In the genomic region with DNA sequence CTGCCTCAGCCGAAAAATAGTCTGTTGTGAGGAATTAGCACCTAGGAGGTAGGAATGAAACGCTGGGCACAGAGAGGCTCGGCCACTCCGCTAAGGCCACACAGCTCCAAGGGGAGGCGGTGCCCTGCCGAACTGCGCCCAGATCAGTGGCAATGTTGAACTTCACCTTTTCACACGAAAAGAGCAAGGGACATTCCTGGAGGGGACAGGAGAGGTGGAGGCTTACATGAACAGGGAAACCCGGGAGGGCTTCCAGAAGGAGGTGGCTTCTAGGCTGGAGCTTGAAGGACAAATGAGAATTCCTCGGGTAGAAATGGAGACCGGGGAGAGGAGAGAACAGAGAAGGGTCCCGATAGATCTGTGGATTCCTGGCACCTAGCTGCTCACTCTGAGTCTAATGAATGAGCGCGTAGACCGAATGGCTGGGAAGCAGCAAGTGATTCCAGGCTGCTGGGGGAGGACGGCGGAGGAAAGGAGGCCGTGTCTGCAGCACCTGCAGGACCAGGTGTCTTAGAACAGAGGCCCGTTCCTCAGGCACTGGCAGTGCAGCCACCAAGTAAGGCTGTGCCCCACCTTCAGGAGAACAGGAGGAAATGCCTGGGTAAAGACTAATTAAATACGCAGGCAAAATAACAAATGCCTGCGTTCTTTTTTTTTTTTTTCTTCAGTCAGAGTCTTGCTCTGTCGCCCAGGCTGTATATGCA, we compare ENCODE assay signal across 8 cellular contexts. TPM values are rescaled to one million over a fixed set of nuclear protein-coding genes. Genes with fewer than 3 reads are reported as not detected.
A peak's percentile ranks its signal among the peaks of the same experiment; 100 is the strongest.
DNase-seq lines count a peak whose midpoint lies in the region; TF ChIP-seq lines count a peak whose summit lies in the region.

No MANE protein-coding gene starts in this region.

- peak overlapping the region; percentile 80 for H2AFZ ChIP-seq in GM23248

- peak overlapping the region; percentile 80 for H3K4me2 ChIP-seq in GM23248 (ENCODE audit: unreplicated experiment)

- no peak for TF ChIP-seq EP300 in stomach (IDR thresholded peaks at IDR 0.05)

- TF ChIP-seq CTCF in WI38 (IDR thresholded peaks at IDR 0.05; ENCODE audit: low read depth, low read length) (no peak), stomach (IDR thresholded peaks at IDR 0.05) (peak in 5 of 7 experiments; percentile 18 to 52 (median 31))

- WGBS in GM23248 (ENCODE audit: low coverage in 1 of 2, low lambda C conversion rate in 2 of 2, missing lambda C conversion rate in 2 of 2), 2 experiments = 12 to 17% methylated on average over 20 to 22 of the region's 22 CpGs
- WGBS in stomach, 5 donors = 7 to 14% (median 9%) methylated on average over 22 of the region's 22 CpGs

- peak overlapping the region; percentile 90 for H3K9ac ChIP-seq in GM23248

- H3K4me3 ChIP-seq in GM23248 (peak overlapping the region; percentile 78), WI38 (ENCODE audit: low read depth, low read length) (peak overlapping the region; percentile 86), stomach (peak overlapping the region; percentile 71 to 92 (median 84))

- in situ Hi-C loops in GM23248 (cut with MboI) = no loop called here

- peaks cover 8% of the 10 kb centered on the region for H3F3A ChIP-seq in GM23248 (ENCODE audit: insufficient read depth)

- peaks cover 41% of the 10 kb centered on the region for H3K79me2 ChIP-seq in GM23248 (ENCODE audit: insufficient read depth)

- peak in 1 of 4 donors; percentile 53 for TF ChIP-seq POLR2A in stomach (IDR thresholded peaks at IDR 0.05)

- H4K20me1 ChIP-seq in GM23248 (ENCODE audit: insufficient read depth) = no peaks in the 10 kb centered on the region; the same call in 1 of the 2 replicates

- H3K27me3 ChIP-seq in GM23248 (replicated peaks; ENCODE audit: insufficient read depth) (no peaks in the 10 kb centered on the region), stomach (no peaks in the 10 kb centered on the region)

- no peaks in the 10 kb centered on the region for H3K9me2 ChIP-seq in GM23248 (ENCODE audit: insufficient read depth)

- peak overlapping the region; percentile 53 for H3K27ac ChIP-seq in GM23248
- peak overlapping the region; percentile 93 to 99 (median 98) for H3K27ac ChIP-seq in stomach

- H3K36me3 ChIP-seq in GM23248 (ENCODE audit: low read depth) = no peaks in the 10 kb centered on the region
- H3K36me3 ChIP-seq in stomach = peaks cover 0 to 2% (median under 1%) of the 10 kb centered on the region in 4 donors

- no peaks in the 10 kb centered on the region for H3K9me3 ChIP-seq in GM23248 (ENCODE audit: low read depth)
- H3K9me3 ChIP-seq in stomach = no peaks in the 10 kb centered on the region

- DNase-seq in DMS79 (lab: John Stamatoyannopoulos, UW) = peak; percentile 29
- DNase-seq in GM23248 = peak; percentile 78
- DNase-seq in NCI-H2081 (lab: John Stamatoyannopoulos, UW) = peak; percentile 28 to 67
- peak; percentile 71 for DNase-seq in dermis blood vessel endothelial cell
- peak; percentile 16 to 55 for DNase-seq in lung microvascular endothelial cell (ENCODE audit: low read depth in 2 of 2)
- peak; percentile 84 for DNase-seq in stomach
- DNase-seq in SKM-1 (lab: John Stamatoyannopoulos, UW; ENCODE audit: unreplicated experiment) = no peak

- intact Hi-C loops in stomach (cut with DNase I; ENCODE audit: low total_unique reads) = no loop called here

- H3K4me1 ChIP-seq in GM23248 (ENCODE audit: insufficient read depth) (peaks cover 17% of the 10 kb centered on the region), stomach (peaks cover 33 to 47% (median 45%) of the 10 kb centered on the region in 4 donors)

RNA-seq across cellular contexts. Expression of gene SLC38A10, which starts 0.7 kb away (rescaled TPM):
- total RNA-seq in GM23248 (2014; rRNA removed; shearing (Covaris generic)) = 133 and 137 TPM in 2 replicates
- polyA plus RNA-seq in GM23248 (2016; fragmentation: Nextera tagmentation; extraction: Ambion mirVana) = 58.6 and 61.8 TPM in 2 replicates
- 101 and 106 TPM in 2 replicates for total RNA-seq in dermis blood vessel endothelial cell
- 40.3 and 52.0 TPM in 2 replicates for total RNA-seq in lung microvascular endothelial cell
- total RNA-seq in stomach = 100 to 1,000 TPM in 2 of 5 donors, 10 to 100 TPM in 3; 27.4 to 140 (median 82.6) TPM
- polyA plus RNA-seq in stomach = 10 to 100 TPM; 18.6 to 78.1 (median 56.4) TPM

RNA-seq across cellular contexts. Expression of gene NDUFAF8, which starts 56.7 kb away (rescaled TPM):
- 17.2 and 53.1 TPM in 2 replicates for total RNA-seq in GM23248 (2014; rRNA removed; shearing (Covaris generic))
- polyA plus RNA-seq in GM23248 (2016; fragmentation: Nextera tagmentation; extraction: Ambion mirVana) (134 and 136 TPM in 2 replicates), stomach (10 to 100 TPM; 37.7 to 60.8 (median 43.4) TPM)
- total RNA-seq in dermis blood vessel endothelial cell (18.4 and 26.9 TPM in 2 replicates), lung microvascular endothelial cell (21.8 and 28.5 TPM in 2 replicates), stomach (100 to 1,000 TPM in 2 of 5 donors, 10 to 100 TPM in 2, not detected in 1; 14.5 to 185 (median 92.5) TPM)

RNA-seq across cellular contexts. Expression of gene TEPSIN, which starts 57.0 kb away (rescaled TPM):
- total RNA-seq in GM23248 (2014; rRNA removed; shearing (Covaris generic)) = 16.1 and 24.4 TPM in 2 replicates
- polyA plus RNA-seq in GM23248 (2016; fragmentation: Nextera tagmentation; extraction: Ambion mirVana) (2.2 and 2.7 TPM in 2 replicates), stomach (10 to 100 TPM; 15.1 to 31.6 (median 18.1) TPM)
- total RNA-seq in dermis blood vessel endothelial cell (12.1 and 24.5 TPM in 2 replicates), lung microvascular endothelial cell (5.2 and 8.3 TPM in 2 replicates), stomach (100 to 1,000 TPM in 2 of 5 donors, 10 to 100 TPM in 2, 1 to 10 TPM in 1; 9.4 to 295 (median 22.3) TPM)
